ENCODE assay signal across 8 cellular contexts in the genomic region with DNA sequence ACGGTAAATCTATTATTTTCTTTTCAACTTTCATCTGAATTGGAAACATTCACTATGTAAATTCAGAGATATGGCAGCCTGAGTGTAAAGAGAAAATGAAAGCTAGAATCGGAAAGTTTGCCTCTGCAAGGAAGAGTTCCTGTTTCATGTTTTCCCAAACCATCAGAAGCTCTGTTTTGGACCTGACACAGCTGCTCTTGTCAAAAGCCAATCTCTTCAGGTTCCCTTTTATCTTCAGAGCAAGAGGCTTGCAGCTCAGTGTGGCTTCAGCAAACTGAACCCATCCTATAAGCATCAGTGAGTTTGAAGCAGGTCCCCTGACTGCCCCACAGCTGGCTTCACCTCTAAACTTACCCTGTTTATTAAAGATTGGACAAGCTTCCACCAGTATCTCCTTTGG.
DNase-seq lines count a peak whose midpoint lies in the region; ATAC-seq and TF ChIP-seq lines count a peak whose summit lies in the region.

No MANE protein-coding gene starts in this region.

- no peaks in the 10 kb centered on the region for H3K27me3 Mint-ChIP-seq in activated CD8-positive, alpha-beta T cell treated with anti-CD3 and anti-CD28 coated beads, Interleukin-2, amount 10 ng/mL, durations not matched to agents 7 days and 5 days (ENCODE audit: low read depth)
- no peaks in the 10 kb centered on the region for H3K27me3 Mint-ChIP-seq in activated CD8-positive, alpha-beta T cell treated with anti-CD3 and anti-CD28 coated beads for 36 hours
- H3K27me3 Mint-ChIP-seq in activated T-helper 1 cell treated with anti-CD3 and anti-CD28 coated beads, Interleukin-12 subunit alpha, Interleukin-12 subunit beta, Interleukin-2, Interleukin-4 antibody, amounts not matched to agents 30 ng/mL and 10 ng/mL and 1 ng/mL, durations not matched to agents 14 hours and 24 hours and 36 hours (ENCODE audit: insufficient read depth), result no peaks in the 10 kb centered on the region

- peak overlapping the region; percentile 42 for H3K4me3 Mint-ChIP-seq in activated CD8-positive, alpha-beta T cell treated with anti-CD3 and anti-CD28 coated beads, Interleukin-2, amount 10 ng/mL, durations not matched to agents 7 days and 5 days
- H3K4me3 Mint-ChIP-seq in activated CD8-positive, alpha-beta T cell treated with anti-CD3 and anti-CD28 coated beads for 36 hours, result no peak overlapping the region
- H3K4me3 Mint-ChIP-seq in activated T-helper 1 cell treated with anti-CD3 and anti-CD28 coated beads, Interleukin-12 subunit alpha, Interleukin-12 subunit beta, Interleukin-2, Interleukin-4 antibody, amounts not matched to agents 30 ng/mL and 10 ng/mL and 1 ng/mL, durations not matched to agents 14 hours and 24 hours and 36 hours, result peak overlapping the region; percentile 61

- H3K4me1 ChIP-seq in stomach smooth muscle (ENCODE audit: control insufficient read depth, insufficient read depth, low read length), result no peaks in the 10 kb centered on the region

- peaks cover 7% of the 10 kb centered on the region for H3K4me1 Mint-ChIP-seq in activated CD8-positive, alpha-beta T cell treated with anti-CD3 and anti-CD28 coated beads, Interleukin-2, amount 10 ng/mL, durations not matched to agents 7 days and 5 days (ENCODE audit: low read depth)
- peaks cover 3% of the 10 kb centered on the region for H3K4me1 Mint-ChIP-seq in activated CD8-positive, alpha-beta T cell treated with anti-CD3 and anti-CD28 coated beads for 36 hours (ENCODE audit: low read depth)
- H3K4me1 Mint-ChIP-seq in activated T-helper 1 cell treated with anti-CD3 and anti-CD28 coated beads, Interleukin-12 subunit alpha, Interleukin-12 subunit beta, Interleukin-2, Interleukin-4 antibody, amounts not matched to agents 30 ng/mL and 10 ng/mL and 1 ng/mL, durations not matched to agents 14 hours and 24 hours and 36 hours (ENCODE audit: low read depth), result peaks cover 15% of the 10 kb centered on the region

- H3K9ac ChIP-seq in stomach smooth muscle (ENCODE audit: low read length in 2 of 2), result no peak overlapping the region

- H3K9me3 Mint-ChIP-seq in activated CD8-positive, alpha-beta T cell treated with anti-CD3 and anti-CD28 coated beads, Interleukin-2, amount 10 ng/mL, durations not matched to agents 7 days and 5 days (ENCODE audit: insufficient read depth), result no peaks in the 10 kb centered on the region
- H3K9me3 Mint-ChIP-seq in activated CD8-positive, alpha-beta T cell treated with anti-CD3 and anti-CD28 coated beads for 36 hours, result peaks cover 6% of the 10 kb centered on the region
- H3K9me3 Mint-ChIP-seq in activated T-helper 1 cell treated with anti-CD3 and anti-CD28 coated beads, Interleukin-12 subunit alpha, Interleukin-12 subunit beta, Interleukin-2, Interleukin-4 antibody, amounts not matched to agents 30 ng/mL and 10 ng/mL and 1 ng/mL, durations not matched to agents 14 hours and 24 hours and 36 hours, result peaks cover 4% of the 10 kb centered on the region
- peaks cover 4 to 26% of the 10 kb centered on the region in 2 donors for H3K9me3 Mint-ChIP-seq in activated naive CD4-positive, alpha-beta T cell treated with anti-CD3 and anti-CD28 coated beads, Interleukin-2, amount 50 U/mL, for 72 hours

- no peaks in the 10 kb centered on the region for H3K27me3 ChIP-seq in stomach smooth muscle (ENCODE audit: control insufficient read depth in 1 of 2, insufficient read depth in 2 of 2, low read length in 2 of 2)

- no peak for TF ChIP-seq CTCF in activated CD8-positive, alpha-beta T cell treated with anti-CD3 and anti-CD28 coated beads for 36 hours (IDR thresholded peaks at IDR 0.05)

- no peak overlapping the region for H3K27ac ChIP-seq in stomach smooth muscle (ENCODE audit: low read length)

- H3K27ac Mint-ChIP-seq in activated CD8-positive, alpha-beta T cell treated with anti-CD3 and anti-CD28 coated beads, Interleukin-2, amount 10 ng/mL, durations not matched to agents 7 days and 5 days, result peak overlapping the region; percentile 5
- no peak overlapping the region for H3K27ac Mint-ChIP-seq in activated CD8-positive, alpha-beta T cell treated with anti-CD3 and anti-CD28 coated beads for 36 hours
- H3K27ac Mint-ChIP-seq in activated T-helper 1 cell treated with anti-CD3 and anti-CD28 coated beads, Interleukin-12 subunit alpha, Interleukin-12 subunit beta, Interleukin-2, Interleukin-4 antibody, amounts not matched to agents 30 ng/mL and 10 ng/mL and 1 ng/mL, durations not matched to agents 14 hours and 24 hours and 36 hours, result peak overlapping the region; percentile 5
- H3K27ac Mint-ChIP-seq in activated naive CD4-positive, alpha-beta T cell treated with anti-CD3 and anti-CD28 coated beads, Interleukin-2, amount 50 U/mL, for 72 hours, result no peak overlapping the region

- CTCF ChIA-PET in activated CD8-positive, alpha-beta T cell treated with anti-CD3 and anti-CD28 coated beads, Interleukin-2, amount 10 ng/mL, durations not matched to agents 7 days and 5 days (lab: Charles Lee), result no interaction called here
- CTCF ChIA-PET in activated CD8-positive, alpha-beta T cell treated with anti-CD3 and anti-CD28 coated beads for 36 hours (lab: Charles Lee), result no interaction called here

- H3K36me3 Mint-ChIP-seq in activated CD8-positive, alpha-beta T cell treated with anti-CD3 and anti-CD28 coated beads, Interleukin-2, amount 10 ng/mL, durations not matched to agents 7 days and 5 days (ENCODE audit: low read depth), result no peaks in the 10 kb centered on the region
- H3K36me3 Mint-ChIP-seq in activated CD8-positive, alpha-beta T cell treated with anti-CD3 and anti-CD28 coated beads for 36 hours (ENCODE audit: low read depth), result no peaks in the 10 kb centered on the region
- H3K36me3 Mint-ChIP-seq in activated T-helper 1 cell treated with anti-CD3 and anti-CD28 coated beads, Interleukin-12 subunit alpha, Interleukin-12 subunit beta, Interleukin-2, Interleukin-4 antibody, amounts not matched to agents 30 ng/mL and 10 ng/mL and 1 ng/mL, durations not matched to agents 14 hours and 24 hours and 36 hours (ENCODE audit: low read depth), result no peaks in the 10 kb centered on the region
- no peaks in the 10 kb centered on the region for H3K36me3 Mint-ChIP-seq in activated naive CD4-positive, alpha-beta T cell treated with anti-CD3 and anti-CD28 coated beads, Interleukin-2, amount 50 U/mL, for 72 hours

- no peak for ATAC-seq in activated CD8-positive, alpha-beta T cell treated with anti-CD3 and anti-CD28 coated beads, Interleukin-2, amount 10 ng/mL, durations not matched to agents 7 days and 5 days
- no peak for ATAC-seq in activated CD8-positive, alpha-beta T cell treated with anti-CD3 and anti-CD28 coated beads for 36 hours
- peak; percentile 87 for ATAC-seq in HG03039 (IDR thresholded peaks at IDR 0.05; ENCODE audit: unreplicated experiment)
- no peak for ATAC-seq in activated naive CD4-positive, alpha-beta T cell treated with anti-CD3 and anti-CD28 coated beads, Interleukin-2, amount 50 U/mL, for 72 hours

- H3K9me3 ChIP-seq in stomach smooth muscle (ENCODE audit: control insufficient read depth in 2 of 2, low read length in 2 of 2), result no peaks in the 10 kb centered on the region

- DNase-seq in activated CD8-positive, alpha-beta T cell treated with anti-CD3 and anti-CD28 coated beads, Interleukin-2, amount 10 ng/mL, durations not matched to agents 7 days and 5 days, result no peak
- no peak for DNase-seq in activated CD8-positive, alpha-beta T cell treated with anti-CD3 and anti-CD28 coated beads for 36 hours
- DNase-seq in activated T-helper 1 cell treated with anti-CD3 and anti-CD28 coated beads, Interleukin-12 subunit alpha, Interleukin-12 subunit beta, Interleukin-2, Interleukin-4 antibody, amounts not matched to agents 30 ng/mL and 10 ng/mL and 1 ng/mL, durations not matched to agents 14 hours and 24 hours and 36 hours (ENCODE audit: low spot score), result no peak
- DNase-seq in HT-29 (ENCODE audit: low spot score) (no peak), SKM-1 (lab: John Stamatoyannopoulos, UW; ENCODE audit: unreplicated experiment) (no peak)
- DNase-seq in activated naive CD4-positive, alpha-beta T cell treated with anti-CD3 and anti-CD28 coated beads, Interleukin-2, amount 50 U/mL, for 72 hours (ENCODE audit: low spot score in 2 of 2), result no peak

- H3K36me3 ChIP-seq in stomach smooth muscle (ENCODE audit: control insufficient read depth in 2 of 2, insufficient read depth in 2 of 2, low read length in 2 of 2), result no peaks in the 10 kb centered on the region

- intact Hi-C loops in activated CD8-positive, alpha-beta T cell treated with anti-CD3 and anti-CD28 coated beads for 36 hours (cut with micrococcal nuclease), result no loop called here
- intact Hi-C loops in activated T-helper 1 cell treated with anti-CD3 and anti-CD28 coated beads, Interleukin-12 subunit alpha, Interleukin-12 subunit beta, Interleukin-2, Interleukin-4 antibody, amounts not matched to agents 30 ng/mL and 10 ng/mL and 1 ng/mL, durations not matched to agents 14 hours and 24 hours and 36 hours (cut with micrococcal nuclease), result no loop called here

- H3K4me3 ChIP-seq in stomach smooth muscle (ENCODE audit: low read length in 2 of 2), result peak overlapping the region; percentile 47 to 59

- POLR2A ChIA-PET in activated CD8-positive, alpha-beta T cell treated with anti-CD3 and anti-CD28 coated beads, Interleukin-2, amount 10 ng/mL, durations not matched to agents 7 days and 5 days (lab: Charles Lee), result no interaction called here
- POLR2A ChIA-PET in activated CD8-positive, alpha-beta T cell treated with anti-CD3 and anti-CD28 coated beads for 36 hours (lab: Charles Lee), result no interaction called here

Comparison
In these comparisons a context has a peak if more than half of its experiments do, and no peak if none do; other contexts are left out.
1. H3K27ac Mint-ChIP-seq: peak in activated CD8-positive, alpha-beta T cell treated with anti-CD3 and anti-CD28 coated beads, Interleukin-2, amount 10 ng/mL, durations not matched to agents 7 days and 5 days (single experiment) and activated T-helper 1 cell treated with anti-CD3 and anti-CD28 coated beads, Interleukin-12 subunit alpha, Interleukin-12 subunit beta, Interleukin-2, Interleukin-4 antibody, amounts not matched to agents 30 ng/mL and 10 ng/mL and 1 ng/mL, durations not matched to agents 14 hours and 24 hours and 36 hours (single experiment); none in activated CD8-positive, alpha-beta T cell treated with anti-CD3 and anti-CD28 coated beads for 36 hours (single experiment) and activated naive CD4-positive, alpha-beta T cell treated with anti-CD3 and anti-CD28 coated beads, Interleukin-2, amount 50 U/mL, for 72 hours (0 of 2).